In genomic region chr5:132293992-132294727, GRCh38 we compare ENCODE assay signal across 8 cellular contexts. TPM values are rescaled to one million over a fixed set of nuclear protein-coding genes. Genes with fewer than 3 reads are reported as not detected.
A peak's percentile ranks its signal among the peaks of the same experiment; 100 is the strongest.
DNase-seq lines count a peak whose midpoint lies in the region; ATAC-seq, FAIRE-seq and TF ChIP-seq lines count a peak whose summit lies in the region.

Gene SLC22A4, plus strand, starts transcription at chr5:132294394. Its CDS starts 223 bp downstream, at chr5:132294617.

- H3K4me3 ChIP-seq in right atrium auricular region: peak within 1 kb of the TSS; percentile 56 to 58
- peak within 1 kb of the TSS; percentile 73 for H3K4me3 ChIP-seq in psoas muscle
- H3K4me3 ChIP-seq in uterus: peak within 1 kb of the TSS; percentile 53 to 71

- no peak for TF ChIP-seq CTCF in right atrium auricular region (IDR thresholded peaks at IDR 0.05)
- TF ChIP-seq CTCF in psoas muscle (IDR thresholded peaks at IDR 0.05): no peak
- TF ChIP-seq CTCF in uterus (IDR thresholded peaks at IDR 0.05): peak in 2 of 4 experiments; percentile 6 to 24

- H3K27ac ChIP-seq in right atrium auricular region (peak within 1 kb of the TSS; percentile 93 to 99), psoas muscle (peak within 1 kb of the TSS; percentile 96), uterus (peak within 1 kb of the TSS; percentile 95 to 100)

- no peak for TF ChIP-seq POLR2A in GM12891 (IDR thresholded peaks at IDR 0.05; ENCODE audit: low read depth, low read length)
- peak; percentile 85 to 93 for TF ChIP-seq POLR2A in uterus (IDR thresholded peaks at IDR 0.05)

- no peaks in the 10 kb centered on the region for H3K9me3 ChIP-seq in right atrium auricular region
- no peaks in the 10 kb centered on the region for H3K9me3 ChIP-seq in psoas muscle
- no peaks in the 10 kb centered on the region for H3K9me3 ChIP-seq in uterus

- peak; percentile 78 for ATAC-seq in HG02678 (IDR thresholded peaks at IDR 0.05; ENCODE audit: unreplicated experiment)
- ATAC-seq in psoas muscle: peak; percentile 78 to 86 (median 82)

- intact Hi-C loops in psoas muscle (cut with DNase I) (loop anchor here (2.0 to 5.0 kb wide), 2 partner anchors 73 to 77 kb away; partner anchors contain the start of gene SLC22A5 (in 1 of the 2)), uterus (cut with DNase I; ENCODE audit: low total_unique reads) (no loop called here)

- no peaks in the 10 kb centered on the region for H3K27me3 ChIP-seq in right atrium auricular region
- peaks cover 0 to 2% (median 0%) of the 10 kb centered on the region in 3 donors for H3K27me3 ChIP-seq in psoas muscle (ENCODE audit: insufficient read depth in 3 of 3, low read length in 2 of 3)
- no peaks in the 10 kb centered on the region for H3K27me3 ChIP-seq in uterus

- H3K4me1 ChIP-seq in right atrium auricular region: peaks cover 0 to 34% of the 10 kb centered on the region in 2 donors
- peaks cover 38% of the 10 kb centered on the region for H3K4me1 ChIP-seq in psoas muscle
- no peaks in the 10 kb centered on the region for H3K4me1 ChIP-seq in uterus

- DNase-seq in GM12891 (ENCODE audit: insufficient read length, low spot score) (peak; percentile 82), NCI-H128 (lab: John Stamatoyannopoulos, UW; ENCODE audit: unreplicated experiment) (peak; percentile 52), T-helper 1 cell (peak; percentile 38 to 58 (median 51)), anterior cingulate cortex (lab: John Stamatoyannopoulos, UW) (peak in 57 of 58 donors; percentile 60 to 93 (median 86)), right atrium auricular region (ENCODE audit: low spot score) (peak; percentile 95), psoas muscle (peak; percentile 95 to 96), uterus (peak; percentile 94 to 96)

- FAIRE-seq in GM12891 (lab: Jason Lieb, UNC): peak; percentile 72

- H3K36me3 ChIP-seq in right atrium auricular region: no peaks in the 10 kb centered on the region
- H3K36me3 ChIP-seq in psoas muscle (ENCODE audit: insufficient read depth in 1 of 2, low read depth in 1 of 2): no peaks in the 10 kb centered on the region
- no peaks in the 10 kb centered on the region for H3K36me3 ChIP-seq in uterus

- WGBS in psoas muscle, 3 donors: 0% methylated on average over 39 to 63 of the region's 63 CpGs

TF ChIP-seq in GM12891, 5 proteins besides CTCF, POLR2A, EP300 and RAD21:
- TF ChIP-seq POU2F2 (IDR thresholded peaks at IDR 0.05; ENCODE audit: low read depth, low read length) (no peak), POLR2AphosphoS5 (IDR thresholded peaks at IDR 0.05; ENCODE audit: low read depth, low read length) (no peak), PAX5 (IDR thresholded peaks at IDR 0.05; ENCODE audit: insufficient read depth, low read length, severe bottlenecking) (no peak), SPI1 (IDR thresholded peaks at IDR 0.05; ENCODE audit: low read depth, low read length) (no peak), TAF1 (IDR thresholded peaks at IDR 0.05; ENCODE audit: low read depth, low read length) (no peak)
TF ChIP-seq in GM12891: peak in this region for 0.

RNA-seq across cellular contexts. Expression of gene SLC22A4, which starts in this region (rescaled TPM):
- not detected for polyA plus RNA-seq in GM12891 (2012; ENCODE audit: low read depth, missing spikeins)
- total RNA-seq in right atrium auricular region: 1 to 10 TPM; 1.5 to 2.8 TPM
- 10 to 100 TPM in 1 of 4 donors, 1 to 10 TPM in 3; 1.9 to 14.0 (median 2.7) TPM for total RNA-seq in psoas muscle
- polyA plus RNA-seq in psoas muscle: 10 to 100 TPM in 1 of 3 donors, 1 to 10 TPM in 2; 1.1 to 17.5 (median 5.6) TPM
- total RNA-seq in uterus: 1 to 10 TPM in 3 of 4 donors, under 1 TPM in 1; 0.26 to 4.5 (median 2.3) TPM

Comparison
In these comparisons a context has a peak if more than half of its experiments do, and no peak if none do; other contexts are left out.
1. Peak in every context shown above with its lines: DNase-seq, ATAC-seq, H3K4me3 ChIP-seq and H3K27ac ChIP-seq.